16 cellular contexts compared by ENCODE assay signal in genomic region chr22:21948824-21949568, GRCh38. TPM values are rescaled to one million over a fixed set of nuclear protein-coding genes. Genes with fewer than 3 reads are reported as not detected.
A peak's percentile ranks its signal among the peaks of the same experiment; 100 is the strongest.
DNase-seq lines count a peak whose midpoint lies in the region; ATAC-seq, FAIRE-seq and TF ChIP-seq lines count a peak whose summit lies in the region.
"Had no signal": no experiment of that assay in that cellular context is flagged by ENCODE, and none has a peak within 500 bp of the region (broad histone marks: within the 10 kb centered on the region; RNA-seq: fewer than 3 reads in every experiment).

No MANE protein-coding gene starts in this region.

- peak overlapping the region; percentile 64 for H3K27ac Mint-ChIP-seq in CD8-positive, alpha-beta T cell
- H3K27ac Mint-ChIP-seq in astrocyte (ENCODE audit: unreplicated experiment): peak overlapping the region; percentile 63
- H3K27ac Mint-ChIP-seq in osteocyte (ENCODE audit: unreplicated experiment): no peak overlapping the region
- H3K27ac Mint-ChIP-seq: activated CD4-positive, alpha-beta T cell treated with anti-CD3 and anti-CD28 coated beads for 36 hours; activated naive CD4-positive, alpha-beta T cell treated with anti-CD3 and anti-CD28 coated beads, Interleukin-2, amount 50 U/mL, for 24 hours; memory B cell had no signal

- no peak for DNase-seq in CD8-positive, alpha-beta T cell
- DNase-seq in astrocyte (ENCODE audit: low read depth): no peak
- no peak for DNase-seq in lung (ENCODE audit: low spot score)
- no peak for DNase-seq in smooth muscle cell (lab: John Stamatoyannopoulos, UW; ENCODE audit: unreplicated experiment)
- DNase-seq in islet precursor cell: no peak
- no peak for DNase-seq in epidermal melanocyte (ENCODE audit: insufficient read length, low spot score)
- no peak for DNase-seq in NCI-H1105 (lab: John Stamatoyannopoulos, UW)
- no peak for DNase-seq in osteocyte (ENCODE audit: extremely low spot score, unreplicated experiment)
- DNase-seq: activated CD4-positive, alpha-beta T cell treated with anti-CD3 and anti-CD28 coated beads for 36 hours; DND-41; effector CD8-positive, alpha-beta T cell; NCI-H146; stimulated activated CD4-positive, alpha-beta T cell treated with anti-CD3 and anti-CD28 coated beads, Interleukin-12 subunit alpha, Interleukin-12 subunit beta, amount 100 ng/mL, for 4 hours; T-helper 9 cell had no signal

- no peaks in the 10 kb centered on the region for H3K27me3 Mint-ChIP-seq in CD8-positive, alpha-beta T cell (ENCODE audit: low read depth)
- H3K27me3 Mint-ChIP-seq in astrocyte (ENCODE audit: low read depth, unreplicated experiment): no peaks in the 10 kb centered on the region
- H3K27me3 Mint-ChIP-seq in osteocyte (ENCODE audit: unreplicated experiment): no peaks in the 10 kb centered on the region
- H3K27me3 Mint-ChIP-seq: activated CD4-positive, alpha-beta T cell treated with anti-CD3 and anti-CD28 coated beads for 36 hours; activated naive CD4-positive, alpha-beta T cell treated with anti-CD3 and anti-CD28 coated beads, Interleukin-2, amount 50 U/mL, for 24 hours; memory B cell had no signal

- ATAC-seq in CD8-positive, alpha-beta T cell: no peak
- no peak for ATAC-seq in lung (ENCODE audit: insufficient read depth, low FRiP score)
- ATAC-seq: activated CD4-positive, alpha-beta T cell treated with anti-CD3 and anti-CD28 coated beads for 36 hours had no signal

- peaks cover 9% of the 10 kb centered on the region for H3F3A ChIP-seq in smooth muscle cell (ENCODE audit: low read depth)

- 59 to 68% methylated on average over 7 of the region's 7 CpGs for WGBS in lung, 2 donors
- WGBS in smooth muscle cell (ENCODE audit: low lambda C conversion rate): 85% methylated on average over 7 of the region's 7 CpGs

- intact Hi-C loops in CD8-positive, alpha-beta T cell (cut with DNase I, micrococcal nuclease): no loop called here

- H3K4me3 ChIP-seq in CD8-positive, alpha-beta T cell (ENCODE audit: low read depth, low read length): no peak overlapping the region
- H3K4me3 ChIP-seq in astrocyte (ENCODE audit: insufficient read depth, low read depth, low read length) (no peak overlapping the region), lung (no peak overlapping the region), smooth muscle cell (no peak overlapping the region)

- POLR2A ChIA-PET in CD8-positive, alpha-beta T cell (lab: Charles Lee): interaction anchor here (0.7 to 1.1 kb wide), 2 partner anchors 17 to 183 kb away, joined by 3 read pairs; no protein-coding TSS in a partner anchor

- H3K27me3 ChIP-seq in CD8-positive, alpha-beta T cell (ENCODE audit: insufficient read depth, low read length): no peaks in the 10 kb centered on the region
- H3K27me3 ChIP-seq in astrocyte (ENCODE audit: insufficient read depth, low read length): no peaks in the 10 kb centered on the region
- no peaks in the 10 kb centered on the region for H3K27me3 ChIP-seq in lung (ENCODE audit: control insufficient read depth, insufficient read depth)
- no peaks in the 10 kb centered on the region for H3K27me3 ChIP-seq in smooth muscle cell (ENCODE audit: low read depth)

- H4K20me1 ChIP-seq in astrocyte (ENCODE audit: insufficient read depth, low read length) (peaks cover 26% of the 10 kb centered on the region), smooth muscle cell (ENCODE audit: low read depth) (peaks cover 4% of the 10 kb centered on the region)

- no peak overlapping the region for H3K4me3 Mint-ChIP-seq in CD8-positive, alpha-beta T cell
- H3K4me3 Mint-ChIP-seq in astrocyte (ENCODE audit: unreplicated experiment): no peak overlapping the region
- H3K4me3 Mint-ChIP-seq in osteocyte (ENCODE audit: unreplicated experiment): no peak overlapping the region
- H3K4me3 Mint-ChIP-seq: activated CD4-positive, alpha-beta T cell treated with anti-CD3 and anti-CD28 coated beads for 36 hours; activated naive CD4-positive, alpha-beta T cell treated with anti-CD3 and anti-CD28 coated beads, Interleukin-2, amount 50 U/mL, for 24 hours; memory B cell had no signal

- TF ChIP-seq CTCF in CD8-positive, alpha-beta T cell (IDR thresholded peaks at IDR 0.05): no peak
- TF ChIP-seq CTCF in astrocyte (IDR thresholded peaks at IDR 0.05; ENCODE audit: insufficient read depth, low read depth, low read length): no peak
- no peak for TF ChIP-seq CTCF in lung (IDR thresholded peaks at IDR 0.05; ENCODE audit: control extremely low read depth, extremely low read depth)
- no peak for TF ChIP-seq CTCF in smooth muscle cell (IDR thresholded peaks at IDR 0.05; ENCODE audit: borderline replicate concordance, insufficient read depth, poor library complexity, severe bottlenecking)
- TF ChIP-seq CTCF in osteocyte (IDR thresholded peaks at IDR 0.05): no peak

- peaks cover 11% of the 10 kb centered on the region for H3K4me1 ChIP-seq in CD8-positive, alpha-beta T cell (ENCODE audit: insufficient read depth, low read length)
- H3K4me1 ChIP-seq in astrocyte (ENCODE audit: insufficient read depth, low read length) (peaks cover 21% of the 10 kb centered on the region), lung (ENCODE audit: control insufficient read depth in 2 of 2, insufficient read depth in 2 of 2, low read length in 2 of 2) (peaks cover 0 to 27% of the 10 kb centered on the region in 2 donors), smooth muscle cell (ENCODE audit: low read depth) (peaks cover 23% of the 10 kb centered on the region)

- H3K9me3 Mint-ChIP-seq in CD8-positive, alpha-beta T cell: no peaks in the 10 kb centered on the region
- H3K9me3 Mint-ChIP-seq in astrocyte (ENCODE audit: unreplicated experiment) (no peaks in the 10 kb centered on the region), osteocyte (ENCODE audit: unreplicated experiment) (no peaks in the 10 kb centered on the region)
- H3K9me3 Mint-ChIP-seq: activated naive CD4-positive, alpha-beta T cell treated with anti-CD3 and anti-CD28 coated beads, Interleukin-2, amount 50 U/mL, for 24 hours; memory B cell had no signal

- H3K36me3 Mint-ChIP-seq in CD8-positive, alpha-beta T cell: peaks cover 13% of the 10 kb centered on the region
- H3K36me3 Mint-ChIP-seq in astrocyte (ENCODE audit: low read depth, unreplicated experiment): peaks cover 8% of the 10 kb centered on the region
- H3K36me3 Mint-ChIP-seq in osteocyte (ENCODE audit: unreplicated experiment): peaks cover 10% of the 10 kb centered on the region
- H3K36me3 Mint-ChIP-seq: activated naive CD4-positive, alpha-beta T cell treated with anti-CD3 and anti-CD28 coated beads, Interleukin-2, amount 50 U/mL, for 24 hours had no signal

- H3K4me1 Mint-ChIP-seq in CD8-positive, alpha-beta T cell (ENCODE audit: low read depth): peaks cover 31% of the 10 kb centered on the region
- H3K4me1 Mint-ChIP-seq in astrocyte (ENCODE audit: low read depth, unreplicated experiment) (peaks cover 25% of the 10 kb centered on the region), osteocyte (ENCODE audit: unreplicated experiment) (peaks cover 30% of the 10 kb centered on the region)

- H2AFZ ChIP-seq in astrocyte (ENCODE audit: low read depth, low read length) (no peak overlapping the region), smooth muscle cell (ENCODE audit: low read depth) (no peak overlapping the region)

- peaks cover 50% of the 10 kb centered on the region for H3K79me2 ChIP-seq in astrocyte (ENCODE audit: insufficient read depth, low read length)
- H3K79me2 ChIP-seq in smooth muscle cell (ENCODE audit: low read depth): peaks cover 3% of the 10 kb centered on the region

- H3K4me2 ChIP-seq in astrocyte (ENCODE audit: low read length) (no peak overlapping the region), smooth muscle cell (peak overlapping the region; percentile 68)

- no peak for FAIRE-seq in astrocyte (lab: Jason Lieb, UNC)

- no peaks in the 10 kb centered on the region for H3K36me3 ChIP-seq in CD8-positive, alpha-beta T cell (ENCODE audit: insufficient read depth, low read length)
- H3K36me3 ChIP-seq in astrocyte (ENCODE audit: insufficient read depth, low read length) (peaks cover 7% of the 10 kb centered on the region), lung (ENCODE audit: control insufficient read depth in 2 of 2, insufficient read depth in 2 of 2, low read length in 2 of 2) (peaks cover 0 to 16% of the 10 kb centered on the region in 2 donors), smooth muscle cell (ENCODE audit: low read depth) (no peaks in the 10 kb centered on the region)

- H3K9ac ChIP-seq in astrocyte (ENCODE audit: low read length) (no peak overlapping the region), smooth muscle cell (ENCODE audit: low read depth) (no peak overlapping the region)

- no peak overlapping the region for H3K27ac ChIP-seq in CD8-positive, alpha-beta T cell (ENCODE audit: low read depth, low read length)
- no peak overlapping the region for H3K27ac ChIP-seq in astrocyte (ENCODE audit: low read depth, low read length)
- peak overlapping the region; percentile 36 to 87 for H3K27ac ChIP-seq in lung (ENCODE audit: low read depth in 1 of 2, low read length in 1 of 2)
- peak overlapping the region; percentile 90 for H3K27ac ChIP-seq in smooth muscle cell (ENCODE audit: low read depth)

- CTCF ChIA-PET in CD8-positive, alpha-beta T cell (lab: Charles Lee): interaction anchor here (0.8 to 10.0 kb wide), 3 partner anchors 10 to 23 kb away, joined by 3 to 197 read pairs (median 3); no protein-coding TSS in a partner anchor

- no peaks in the 10 kb centered on the region for H3K9me3 ChIP-seq in CD8-positive, alpha-beta T cell (ENCODE audit: low read length)
- H3K9me3 ChIP-seq in astrocyte (ENCODE audit: insufficient read depth, low read depth, low read length) (no peaks in the 10 kb centered on the region), lung (ENCODE audit: control insufficient read depth in 2 of 2, insufficient read depth in 1 of 2, low read length in 1 of 2) (no peaks in the 10 kb centered on the region), smooth muscle cell (replicated peaks; ENCODE audit: low read depth) (no peaks in the 10 kb centered on the region)

RNA-seq across cellular contexts. Expression of gene PPM1F, which starts 3.7 kb away (rescaled TPM):
- 10 to 100 TPM; 12.7 to 13.5 TPM for total RNA-seq in CD8-positive, alpha-beta T cell
- total RNA-seq in astrocyte (24.2 and 27.9 TPM in 2 replicates), lung (10 to 100 TPM; 32.2 to 62.4 TPM), smooth muscle cell (11.8 and 14.8 TPM in 2 replicates), osteocyte (37.6 and 40.2 TPM in 2 replicates)
- polyA plus RNA-seq in lung (10 to 100 TPM; 25.8 to 32.9 TPM), smooth muscle cell (12.5 and 15.2 TPM in 2 replicates)

RNA-seq across cellular contexts. Expression of gene TOP3B, which starts 33.6 kb away (rescaled TPM):
- 10 to 100 TPM; 71.4 to 74.3 TPM for total RNA-seq in CD8-positive, alpha-beta T cell
- total RNA-seq in astrocyte: 27.5 and 37.3 TPM in 2 replicates
- 10 to 100 TPM; 30.5 to 34.2 TPM for total RNA-seq in lung
- 10 to 100 TPM; 11.9 to 15.5 TPM for polyA plus RNA-seq in lung
- 15.2 and 17.3 TPM in 2 replicates for total RNA-seq in smooth muscle cell
- 17.6 and 26.7 TPM in 2 replicates for polyA plus RNA-seq in smooth muscle cell
- 37.0 and 46.0 TPM in 2 replicates for total RNA-seq in osteocyte

Comparison
In these comparisons a context has a peak if more than half of its experiments do, and no peak if none do; other contexts are left out.
1. H3K27ac ChIP-seq: peak in lung (2 of 2) and smooth muscle cell (single experiment); none in CD8-positive, alpha-beta T cell (single experiment) and astrocyte (single experiment).